In genomic region chr2:26456701-26457224, GRCh38 we compare ENCODE assay signal across 18 cellular contexts. TPM values are rescaled to one million over a fixed set of nuclear protein-coding genes. Genes with fewer than 3 reads are reported as not detected.
DNase-seq lines count a peak whose midpoint lies in the region; ATAC-seq and TF ChIP-seq lines count a peak whose summit lies in the region.
"Had no signal": no experiment of that assay in that cellular context is flagged by ENCODE, and none has a peak within 500 bp of the region (broad histone marks: within the 10 kb centered on the region; RNA-seq: fewer than 3 reads in every experiment).

No MANE protein-coding gene starts in this region.

- H3K36me3 ChIP-seq in trophoblast cell (ENCODE audit: control insufficient read depth in 1 of 2, insufficient read depth in 2 of 2, low read length in 2 of 2), result no peaks in the 10 kb centered on the region
- H3K36me3 ChIP-seq: prostate gland had no signal

- H3K14ac ChIP-seq in trophoblast cell (ENCODE audit: low read length), result peak overlapping the region; percentile 73

- peak overlapping the region; percentile 66 for H2BK5ac ChIP-seq in trophoblast cell (ENCODE audit: low read depth, low read length, poor library complexity)

- no peaks in the 10 kb centered on the region for H3K27me3 ChIP-seq in trophoblast cell (ENCODE audit: insufficient read depth, low read length)

- H2BK120ac ChIP-seq in trophoblast cell (ENCODE audit: insufficient read depth, low read length, poor library complexity), result peak overlapping the region; percentile 18

- peaks cover 7% of the 10 kb centered on the region for H3K79me1 ChIP-seq in trophoblast cell (ENCODE audit: low read length)

- H3K27ac ChIP-seq in coronary artery (no peak overlapping the region), trophoblast cell (ENCODE audit: low read depth, low read length) (peak overlapping the region; percentile 67)
- H3K27ac ChIP-seq: prostate gland, SK-N-MC had no signal

- peak overlapping the region; percentile 80 for H4K91ac ChIP-seq in trophoblast cell (ENCODE audit: low read depth, low read length)

- no peaks in the 10 kb centered on the region for H3K9me3 ChIP-seq in trophoblast cell (ENCODE audit: insufficient read depth, low read depth, low read length)
- H3K9me3 ChIP-seq: prostate gland had no signal

- WGBS in trophoblast cell (ENCODE audit: extremely low coverage, insufficient coverage, insufficient read length), result no CpG with 5 or more reads among the region's 5 CpGs

- peaks cover 22% of the 10 kb centered on the region in 2 experiments for H3K4me1 ChIP-seq in trophoblast cell (ENCODE audit: control insufficient read depth in 1 of 2, insufficient read depth in 2 of 2, low read length in 2 of 2)
- H3K4me1 ChIP-seq: prostate gland had no signal

- no peak overlapping the region for H2AFZ ChIP-seq in trophoblast cell (ENCODE audit: insufficient read depth, low read length, poor library complexity)

- H3K4me2 ChIP-seq in trophoblast cell (ENCODE audit: low read length), result no peak overlapping the region

- H3K4ac ChIP-seq in trophoblast cell (ENCODE audit: low read depth, low read length), result no peak overlapping the region

- no peak for TF ChIP-seq CTCF in coronary artery (IDR thresholded peaks at IDR 0.05)

- no peak overlapping the region for H3K4me3 ChIP-seq in coronary artery
- no peak overlapping the region for H3K4me3 ChIP-seq in trophoblast cell (ENCODE audit: low read depth, low read length)
- H3K4me3 ChIP-seq: prostate gland, SK-N-MC had no signal

- ATAC-seq in GM18858 (IDR thresholded peaks at IDR 0.05; ENCODE audit: unreplicated experiment), result no peak

- no peak overlapping the region for H3K9ac ChIP-seq in trophoblast cell (ENCODE audit: low read length)

- peak; percentile 62 for DNase-seq in EL
- DNase-seq in M059J (ENCODE audit: low read depth), result peak; percentile 77
- peak; percentile 65 for DNase-seq in coronary artery (ENCODE audit: low spot score)
- DNase-seq in trophoblast cell, result peak; percentile 72 to 74
- no peak for DNase-seq in DMS 273 (lab: John Stamatoyannopoulos, UW; ENCODE audit: unreplicated experiment)
- no peak for DNase-seq in NCI-H2196 treated with DMSO at 0.1 percent for 48 hours (lab: John Stamatoyannopoulos, UW; ENCODE audit: unreplicated experiment)
- DNase-seq in stimulated activated CD4-positive, alpha-beta T cell treated with anti-CD3 and anti-CD28 coated beads, Interleukin-2, amount 100 ng/mL, for 24 hours, result no peak
- DNase-seq: activated naive CD4-positive, alpha-beta T cell treated with anti-CD3 and anti-CD28 coated beads, Interleukin-2, amount 50 U/mL, for 16 hours; immature natural killer cell; KBM-7; NCI-H2081 had no signal

- H3K79me2 ChIP-seq in trophoblast cell (ENCODE audit: control insufficient read depth, insufficient read depth, low read length, poor library complexity), result no peaks in the 10 kb centered on the region

- H4K8ac ChIP-seq in trophoblast cell (ENCODE audit: low read depth, low read length), result peak overlapping the region; percentile 53

- H2AK5ac ChIP-seq in trophoblast cell (ENCODE audit: low read length), result peak overlapping the region; percentile 44

- H3K18ac ChIP-seq in trophoblast cell (ENCODE audit: low read length), result peak overlapping the region; percentile 23

- H2BK12ac ChIP-seq in trophoblast cell (ENCODE audit: low read length), result peak overlapping the region; percentile 34

- H4K12ac ChIP-seq in trophoblast cell (ENCODE audit: low read depth, low read length), result peak overlapping the region; percentile 32

- H3K23ac ChIP-seq in trophoblast cell (ENCODE audit: low read length), result no peak overlapping the region

RNA-seq across cellular contexts. Expression of gene OTOF, which starts 21.2 kb away (rescaled TPM):
- 0.05 TPM in 1 of 2 replicates, not detected in the other for total RNA-seq in M059J (2014; rRNA removed; shearing (Covaris generic))
- polyA plus RNA-seq in trophoblast cell (2013), result 0.12 and 0.17 TPM in 2 replicates

RNA-seq across cellular contexts. Expression of gene DRC1, which starts 55.0 kb away (rescaled TPM):
- total RNA-seq in M059J (2014; rRNA removed; shearing (Covaris generic)), result not detected in 2 replicates
- 0.08 TPM in 2 replicates for polyA plus RNA-seq in trophoblast cell (2013)
- total RNA-seq: activated CD8-positive, alpha-beta memory T cell treated with anti-CD3 and anti-CD28 coated beads for 36 hours; mononuclear cell; ureter had no signal
- polyA plus RNA-seq: endothelial cell of umbilical vein, immature natural killer cell had no signal

Comparison
In these comparisons a context has a peak if more than half of its experiments do, and no peak if none do; other contexts are left out.
1. DNase-seq: peak in EL (single experiment), M059J (single experiment), coronary artery (single experiment) and trophoblast cell (2 of 2); none in DMS 273 (single experiment), NCI-H2196 treated with DMSO at 0.1 percent for 48 hours (single experiment) and stimulated activated CD4-positive, alpha-beta T cell treated with anti-CD3 and anti-CD28 coated beads, Interleukin-2, amount 100 ng/mL, for 24 hours (0 of 2).